In the genomic region with DNA sequence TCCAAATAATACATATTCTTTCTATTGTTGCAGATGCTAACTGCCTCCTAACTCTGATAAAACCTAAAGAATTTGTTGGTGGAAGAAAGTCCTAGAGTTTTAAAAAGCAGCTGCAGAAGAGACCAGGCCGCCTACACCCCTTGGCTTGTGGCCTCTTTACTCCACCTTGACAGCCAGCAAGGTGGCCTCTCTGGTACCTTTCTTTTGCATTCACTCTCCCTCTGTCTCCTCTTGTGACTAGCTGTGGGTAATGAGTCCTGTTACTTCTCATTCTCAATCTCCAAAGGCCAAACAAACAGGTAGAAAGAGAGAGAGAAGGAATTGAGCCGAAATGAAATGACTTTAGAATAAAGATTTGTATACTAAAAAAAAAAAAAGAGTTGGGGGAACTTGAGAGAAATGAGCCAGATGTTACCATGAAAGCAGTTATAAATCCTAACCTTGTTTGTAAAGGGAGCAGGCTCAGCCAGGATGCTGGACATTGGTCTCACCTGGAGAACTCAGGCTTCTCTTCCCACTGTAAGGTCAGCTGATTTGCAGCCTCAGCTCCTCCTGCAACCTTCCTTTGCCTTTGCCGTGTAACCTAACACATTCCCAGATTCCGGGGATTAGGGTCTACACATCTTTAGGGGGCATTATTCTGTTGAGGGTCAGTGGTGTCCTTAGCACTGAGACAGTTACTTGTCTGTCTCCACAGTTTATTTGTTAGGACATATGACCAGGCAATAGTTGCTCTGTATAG, we compare ENCODE assay signal across 18 cellular contexts.
DNase-seq lines count a peak whose midpoint lies in the region; ATAC-seq and TF ChIP-seq lines count a peak whose summit lies in the region.
"Had no signal": no experiment of that assay in that cellular context is flagged by ENCODE, and none has a peak within 500 bp of the region (broad histone marks: within the 10 kb centered on the region; RNA-seq: fewer than 3 reads in every experiment).

No MANE protein-coding gene starts in this region.

- POLR2A ChIA-PET in activated naive CD8-positive, alpha-beta T cell treated with anti-CD3 and anti-CD28 coated beads, Interleukin-2, amount 10 ng/mL, durations not matched to agents 7 days and 5 days (lab: Charles Lee) = interaction anchor here (0.7 to 2.6 kb wide), 2 partner anchors 17 to 162 kb away, joined by 4 to 15 read pairs; a partner anchor contains a TSS

- H3K4me3 Mint-ChIP-seq in activated naive CD8-positive, alpha-beta T cell treated with anti-CD3 and anti-CD28 coated beads, Interleukin-2, amount 10 ng/mL, durations not matched to agents 7 days and 5 days = no peak overlapping the region
- no peak overlapping the region for H3K4me3 Mint-ChIP-seq in activated naive CD8-positive, alpha-beta T cell treated with anti-CD3 and anti-CD28 coated beads for 36 hours
- no peak overlapping the region for H3K4me3 Mint-ChIP-seq in stimulated activated naive B cell treated with anti-CD40 and anti-IgM and Interleukin-4, amounts not matched to agents 10 μg/mL and 1 μg/mL and 100 μg/mL, for 72 hours

- no peak overlapping the region for H3K4me3 ChIP-seq in KMS-11 (IDR thresholded peaks at IDR 0.05; ENCODE audit: insufficient read depth, low read depth, low read length)
- H3K4me3 ChIP-seq in colonic mucosa = no peak overlapping the region
- H3K4me3 ChIP-seq: mucosa of descending colon, smooth muscle cell, thoracic aorta had no signal

- H3K36me3 ChIP-seq in KMS-11 (ENCODE audit: insufficient read depth) (no peaks in the 10 kb centered on the region), colonic mucosa (no peaks in the 10 kb centered on the region)
- H3K36me3 ChIP-seq: thoracic aorta had no signal

- H2AFZ ChIP-seq in KMS-11 (ENCODE audit: low read depth) = no peak overlapping the region

- no peak for DNase-seq in activated naive CD8-positive, alpha-beta T cell treated with anti-CD3 and anti-CD28 coated beads, Interleukin-2, amount 10 ng/mL, durations not matched to agents 7 days and 5 days
- no peak for DNase-seq in activated naive CD8-positive, alpha-beta T cell treated with anti-CD3 and anti-CD28 coated beads for 36 hours
- DNase-seq in colonic mucosa = peak; percentile 12
- no peak for DNase-seq in stimulated activated naive B cell treated with anti-CD40 and anti-IgM and Interleukin-4, amounts not matched to agents 10 μg/mL and 1 μg/mL and 100 μg/mL, for 72 hours
- no peak for DNase-seq in NCI-H2171 treated with DMSO at 0.1 percent for 48 hours (lab: John Stamatoyannopoulos, UW)
- DNase-seq: cerebellar nuclear complex; effector CD4-positive, alpha-beta T cell; foreskin keratinocyte; hippocampal formation; Karpas-422; NCI-H1694 treated with DMSO at 0.1 percent for 48 hours; stimulated activated naive CD4-positive, alpha-beta T cell had no signal

- no peaks in the 10 kb centered on the region for H4K20me1 ChIP-seq in KMS-11 (ENCODE audit: insufficient read depth)

- no peaks in the 10 kb centered on the region for H3K27me3 Mint-ChIP-seq in activated naive CD8-positive, alpha-beta T cell treated with anti-CD3 and anti-CD28 coated beads, Interleukin-2, amount 10 ng/mL, durations not matched to agents 7 days and 5 days
- no peaks in the 10 kb centered on the region for H3K27me3 Mint-ChIP-seq in activated naive CD8-positive, alpha-beta T cell treated with anti-CD3 and anti-CD28 coated beads for 36 hours
- H3K27me3 Mint-ChIP-seq in stimulated activated naive B cell treated with anti-CD40 and anti-IgM and Interleukin-4, amounts not matched to agents 10 μg/mL and 1 μg/mL and 100 μg/mL, for 72 hours = no peaks in the 10 kb centered on the region

- intact Hi-C loops in colonic mucosa (cut with DNase I) = no loop called here

- H3K4me1 ChIP-seq in KMS-11 (ENCODE audit: low read depth, poor library complexity, severe bottlenecking) (peaks cover 29% of the 10 kb centered on the region), colonic mucosa (peaks cover 3% of the 10 kb centered on the region)

- peaks cover 34% of the 10 kb centered on the region for H3K4me1 Mint-ChIP-seq in activated naive CD8-positive, alpha-beta T cell treated with anti-CD3 and anti-CD28 coated beads, Interleukin-2, amount 10 ng/mL, durations not matched to agents 7 days and 5 days
- peaks cover 42% of the 10 kb centered on the region for H3K4me1 Mint-ChIP-seq in activated naive CD8-positive, alpha-beta T cell treated with anti-CD3 and anti-CD28 coated beads for 36 hours
- peaks cover 28 to 52% of the 10 kb centered on the region in 2 donors for H3K4me1 Mint-ChIP-seq in stimulated activated naive B cell treated with anti-CD40 and anti-IgM and Interleukin-4, amounts not matched to agents 10 μg/mL and 1 μg/mL and 100 μg/mL, for 72 hours

- H3K79me2 ChIP-seq in KMS-11 (ENCODE audit: insufficient read depth, low read depth) = no peaks in the 10 kb centered on the region

- no peak for ATAC-seq in activated naive CD8-positive, alpha-beta T cell treated with anti-CD3 and anti-CD28 coated beads, Interleukin-2, amount 10 ng/mL, durations not matched to agents 7 days and 5 days (ENCODE audit: low read depth)
- ATAC-seq in stimulated activated naive B cell treated with anti-CD40 and anti-IgM and Interleukin-4, amounts not matched to agents 10 μg/mL and 1 μg/mL and 100 μg/mL, for 72 hours (replicated peaks) = no peak
- ATAC-seq in HG02885 (IDR thresholded peaks at IDR 0.05; ENCODE audit: poor library complexity, unreplicated experiment) = no peak
- ATAC-seq: activated naive CD4-positive, alpha-beta T cell treated with anti-CD3 and anti-CD28 coated beads, Interleukin-2, amount 50 U/mL, for 72 hours; foreskin keratinocyte; mucosa of descending colon had no signal

- H3K36me3 Mint-ChIP-seq in activated naive CD8-positive, alpha-beta T cell treated with anti-CD3 and anti-CD28 coated beads, Interleukin-2, amount 10 ng/mL, durations not matched to agents 7 days and 5 days = peaks cover 2% of the 10 kb centered on the region
- peaks cover 6% of the 10 kb centered on the region for H3K36me3 Mint-ChIP-seq in activated naive CD8-positive, alpha-beta T cell treated with anti-CD3 and anti-CD28 coated beads for 36 hours
- peaks cover 3 to 4% of the 10 kb centered on the region in 2 donors for H3K36me3 Mint-ChIP-seq in stimulated activated naive B cell treated with anti-CD40 and anti-IgM and Interleukin-4, amounts not matched to agents 10 μg/mL and 1 μg/mL and 100 μg/mL, for 72 hours

- TF ChIP-seq CTCF in KMS-11 (conservative IDR thresholded peaks at IDR 0.05; ENCODE audit: low read depth, low read length) = no peak
- TF ChIP-seq CTCF in colonic mucosa (IDR thresholded peaks at IDR 0.05) = no peak

- peaks cover 2% of the 10 kb centered on the region for H3K9me3 Mint-ChIP-seq in activated naive CD8-positive, alpha-beta T cell treated with anti-CD3 and anti-CD28 coated beads, Interleukin-2, amount 10 ng/mL, durations not matched to agents 7 days and 5 days
- H3K9me3 Mint-ChIP-seq in activated naive CD8-positive, alpha-beta T cell treated with anti-CD3 and anti-CD28 coated beads for 36 hours = peaks cover 4% of the 10 kb centered on the region
- H3K9me3 Mint-ChIP-seq in stimulated activated naive B cell treated with anti-CD40 and anti-IgM and Interleukin-4, amounts not matched to agents 10 μg/mL and 1 μg/mL and 100 μg/mL, for 72 hours = peaks cover 0 to 1% of the 10 kb centered on the region in 2 donors

- peak overlapping the region; percentile 3 for H3K27ac Mint-ChIP-seq in activated naive CD8-positive, alpha-beta T cell treated with anti-CD3 and anti-CD28 coated beads, Interleukin-2, amount 10 ng/mL, durations not matched to agents 7 days and 5 days
- H3K27ac Mint-ChIP-seq in activated naive CD8-positive, alpha-beta T cell treated with anti-CD3 and anti-CD28 coated beads for 36 hours = no peak overlapping the region
- peak overlapping the region; percentile 78 for H3K27ac Mint-ChIP-seq in stimulated activated naive B cell treated with anti-CD40 and anti-IgM and Interleukin-4, amounts not matched to agents 10 μg/mL and 1 μg/mL and 100 μg/mL, for 72 hours

- H3K27me3 ChIP-seq in KMS-11 (ENCODE audit: insufficient read depth, low read depth) (peaks cover 26% of the 10 kb centered on the region), colonic mucosa (no peaks in the 10 kb centered on the region)

- peak overlapping the region; percentile 40; the same call in 1 of the 2 replicates for H3K4me2 ChIP-seq in KMS-11
- H3K4me2 ChIP-seq: smooth muscle cell had no signal

- H3K9ac ChIP-seq in KMS-11 = no peak overlapping the region
- no peak overlapping the region for H3K9ac ChIP-seq in colonic mucosa (ENCODE audit: low read depth in 2 of 2, low read length in 2 of 2)

- H3K9me3 ChIP-seq in colonic mucosa = no peaks in the 10 kb centered on the region
- H3K9me3 ChIP-seq: mucosa of descending colon, thoracic aorta had no signal

- H3K27ac ChIP-seq in KMS-11 = peak overlapping the region; percentile 32; the same call in 1 of the 2 replicates
- H3K27ac ChIP-seq in colonic mucosa = no peak overlapping the region
- H3K27ac ChIP-seq: foreskin keratinocyte, thoracic aorta had no signal
